25 cellular contexts compared by ENCODE assay signal in genomic region chr4:126961661-126962060, GRCh38.
"Had no signal": no experiment of that assay in that cellular context is flagged by ENCODE, and none has a peak within 500 bp of the region (broad histone marks: within the 10 kb centered on the region; RNA-seq: fewer than 3 reads in every experiment).

No MANE protein-coding gene starts in this region.

- H3K27ac ChIP-seq: neural progenitor cell, neutrophil, pancreas, prostate gland, right lobe of liver, sigmoid colon, suprapubic skin, testis, tibial artery, transverse colon, vagina had no signal

- H2AFZ ChIP-seq: neural progenitor cell had no signal

- H3K9ac ChIP-seq: neural progenitor cell had no signal

- H3K4me3 ChIP-seq: neural progenitor cell, pancreas, prostate gland, right lobe of liver, sigmoid colon, suprapubic skin, testis, tibial artery, transverse colon, vagina had no signal

- H3K36me3 ChIP-seq: neural progenitor cell, neutrophil, pancreas, prostate gland, right lobe of liver, sigmoid colon, suprapubic skin, tibial artery, transverse colon, vagina had no signal

- DNase-seq: naive thymus-derived CD4-positive, alpha-beta T cell; natural killer cell; pancreas; right cardiac atrium; right lobe of liver; sigmoid colon; small intestine; stimulated activated CD4-positive, alpha-beta T cell treated with anti-CD3 and anti-CD28 coated beads, Interleukin-15, amount 100 ng/mL, for 24 hours; stimulated activated CD4-positive, alpha-beta T cell treated with anti-CD3 and anti-CD28 coated beads, Interleukin-4, amount 100 ng/mL, for 1 hour; stimulated activated CD4-positive, alpha-beta T cell treated with anti-CD3 and anti-CD28 coated beads, Interleukin-4, amount 100 ng/mL, for 4 hours; stimulated activated CD8-positive, alpha-beta memory T cell treated with anti-CD3 and anti-CD28 coated beads, Interleukin-4, amount 100 ng/mL, for 48 hours; stimulated activated naive CD4-positive, alpha-beta T cell; stimulated activated naive CD8-positive, alpha-beta T cell treated with anti-CD3 and anti-CD28 coated beads, Interleukin-15, amount 100 ng/mL, for 72 hours; stimulated activated naive CD8-positive, alpha-beta T cell treated with anti-CD3 and anti-CD28 coated beads, Interleukin-15, Interleukin-2, amounts not matched to agents 100 U/mL and 50 U/mL, for 24 hours; substantia nigra; testis; tibial artery; transverse colon had no signal

- FAIRE-seq: pancreas, small intestine, urothelium cell line had no signal

- H3K27me3 ChIP-seq: neural progenitor cell, neutrophil, pancreas, right lobe of liver, sigmoid colon, suprapubic skin, testis, tibial artery, transverse colon, vagina had no signal

- H3K4me2 ChIP-seq: neural progenitor cell had no signal

- H3K9me3 ChIP-seq: neutrophil, pancreas, prostate gland, right lobe of liver, suprapubic skin, testis, tibial artery, transverse colon, vagina had no signal

- H3K4me1 ChIP-seq: pancreas, prostate gland, right lobe of liver, sigmoid colon, suprapubic skin, testis, tibial artery, transverse colon, vagina had no signal

- ATAC-seq: naive thymus-derived CD4-positive, alpha-beta T cell; natural killer cell; pancreas; right cardiac atrium; right lobe of liver; stimulated activated memory B cell treated with anti-CD40 and anti-IgM and Interleukin-4, amounts not matched to agents 10 μg/mL and 1 μg/mL and 100 μg/mL, for 72 hours; stimulated activated naive CD8-positive, alpha-beta T cell treated with anti-CD3 and anti-CD28 coated beads, Interleukin-15, amount 100 ng/mL, for 72 hours; stimulated activated naive CD8-positive, alpha-beta T cell treated with anti-CD3 and anti-CD28 coated beads, Interleukin-15, Interleukin-2, amounts not matched to agents 100 U/mL and 50 U/mL, for 24 hours had no signal
